In the genomic region with DNA sequence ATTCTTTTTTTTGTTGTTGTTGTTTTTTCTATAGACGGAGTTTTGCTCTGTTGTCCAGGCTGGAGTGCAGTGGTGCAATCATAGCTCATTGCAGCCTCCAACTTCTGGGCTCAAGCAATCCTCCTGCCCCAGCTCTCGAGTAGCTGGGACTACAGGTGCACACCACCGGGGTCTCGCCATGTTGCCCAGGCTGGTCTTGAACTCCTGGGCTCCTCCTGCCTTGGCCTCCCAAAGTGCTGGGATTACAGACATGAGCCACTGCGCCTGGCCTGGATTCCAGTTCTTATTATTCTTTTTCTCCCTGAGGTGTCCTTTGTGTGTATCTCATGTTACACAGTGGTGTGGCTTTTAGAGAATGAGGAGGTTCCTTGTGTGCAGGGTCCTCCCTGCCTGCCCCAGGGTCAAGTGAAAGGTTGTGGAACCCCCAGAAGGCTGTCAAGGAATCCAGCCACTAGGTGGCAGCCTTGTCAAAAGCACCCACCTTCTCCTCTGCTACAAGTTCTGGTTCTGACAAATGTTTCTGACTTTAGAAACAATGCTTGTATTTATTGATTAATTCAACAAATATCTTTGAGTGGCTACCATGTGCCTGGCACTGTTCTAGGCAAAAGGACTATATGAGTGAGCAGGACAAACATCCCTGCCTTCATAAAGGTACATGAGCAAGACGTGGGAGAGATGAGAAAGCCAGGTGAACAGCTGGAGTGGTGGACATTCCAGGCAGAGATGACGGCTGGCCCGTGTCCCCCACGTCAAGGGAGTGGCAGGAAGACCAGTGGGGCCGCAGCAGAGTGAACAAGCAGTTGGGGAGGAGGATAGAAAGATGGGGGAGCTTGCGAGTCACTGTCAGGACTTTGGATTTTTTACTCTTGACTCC, we compare ENCODE assay signal across 8 cellular contexts.
A peak's percentile ranks its signal among the peaks of the same experiment; 100 is the strongest.
DNase-seq lines count a peak whose midpoint lies in the region; ATAC-seq, FAIRE-seq and TF ChIP-seq lines count a peak whose summit lies in the region.

No MANE protein-coding gene starts in this region.

- peaks cover 12% of the 10 kb centered on the region for H3K27me3 Mint-ChIP-seq in central memory CD8-positive, alpha-beta T cell

- no peaks in the 10 kb centered on the region for H3K4me1 Mint-ChIP-seq in central memory CD8-positive, alpha-beta T cell

- peak; percentile 75 for FAIRE-seq in GM12891 (lab: Jason Lieb, UNC)

- peak; percentile 46 for DNase-seq in GM12891 (ENCODE audit: insufficient read length, low spot score)
- DNase-seq in NCI-H2196 (lab: John Stamatoyannopoulos, UW; ENCODE audit: unreplicated experiment) = peak; percentile 23
- peak; percentile 49 to 62 for DNase-seq in activated CD4-positive, alpha-beta T cell treated with anti-CD3 and anti-CD28 coated beads for 24 hours (ENCODE audit: low read depth in 2 of 2)
- peak; percentile 40 to 52 for DNase-seq in central memory CD8-positive, alpha-beta T cell (ENCODE audit: low spot score in 2 of 2)
- DNase-seq in kidney tubule cell (ENCODE audit: low spot score) = peak; percentile 55
- peak; percentile 55 for DNase-seq in stimulated activated CD4-positive, alpha-beta T cell treated with anti-CD3 and anti-CD28 coated beads, Interleukin-1b, Interleukin-23, amount 100 ng/mL, for 48 hours

- no peaks in the 10 kb centered on the region for H3K36me3 Mint-ChIP-seq in central memory CD8-positive, alpha-beta T cell (ENCODE audit: insufficient read depth)

- H3K27ac Mint-ChIP-seq in central memory CD8-positive, alpha-beta T cell (ENCODE audit: low read depth) = no peak overlapping the region

- no peaks in the 10 kb centered on the region for H3K9me3 Mint-ChIP-seq in central memory CD8-positive, alpha-beta T cell

- H3K4me3 Mint-ChIP-seq in central memory CD8-positive, alpha-beta T cell = no peak overlapping the region

- ATAC-seq in central memory CD8-positive, alpha-beta T cell (replicated peaks; ENCODE audit: extremely low read depth, poor library complexity, severe bottlenecking) = no peak
- ATAC-seq in GM21619 (IDR thresholded peaks at IDR 0.05; ENCODE audit: unreplicated experiment) (no peak), GM21367 (IDR thresholded peaks at IDR 0.05; ENCODE audit: unreplicated experiment) (no peak)

- TF ChIP-seq POLR2A in GM12891 (IDR thresholded peaks at IDR 0.05; ENCODE audit: low read depth, low read length) = no peak

TF ChIP-seq in GM12891, 5 proteins besides CTCF, POLR2A, EP300 and RAD21:
- TF ChIP-seq SPI1 (IDR thresholded peaks at IDR 0.05; ENCODE audit: low read depth, low read length) (no peak), POU2F2 (IDR thresholded peaks at IDR 0.05; ENCODE audit: low read depth, low read length) (no peak), TAF1 (IDR thresholded peaks at IDR 0.05; ENCODE audit: low read depth, low read length) (no peak), PAX5 (IDR thresholded peaks at IDR 0.05; ENCODE audit: insufficient read depth, low read length, severe bottlenecking) (no peak), POLR2AphosphoS5 (IDR thresholded peaks at IDR 0.05; ENCODE audit: low read depth, low read length) (no peak)
